Comparison of ENCODE assay signal across 10 cellular contexts in genomic region chr1:181190362-181191035, GRCh38.
DNase-seq lines count a peak whose midpoint lies in the region; ATAC-seq and TF ChIP-seq lines count a peak whose summit lies in the region.
"Had no signal": no experiment of that assay in that cellular context is flagged by ENCODE, and none has a peak within 500 bp of the region (broad histone marks: within the 10 kb centered on the region; RNA-seq: fewer than 3 reads in every experiment).

No MANE protein-coding gene starts in this region.

- H3K27ac ChIP-seq in DND-41 (ENCODE audit: low read length): no peak overlapping the region
- H3K27ac ChIP-seq: epithelial cell of prostate, neutrophil had no signal

- H3K27ac Mint-ChIP-seq in nephron progenitor cell: no peak overlapping the region
- no peak overlapping the region for H3K27ac Mint-ChIP-seq in activated CD4-positive, alpha-beta T cell treated with anti-CD3 and anti-CD28 coated beads, Interleukin-2, amount 10 ng/mL, durations not matched to agents 24 days and 14 days

- TF ChIP-seq EP300 in Ishikawa (IDR thresholded peaks at IDR 0.05; ENCODE audit: borderline replicate concordance): no peak

- peaks cover 3% of the 10 kb centered on the region for H3K27me3 ChIP-seq in DND-41 (ENCODE audit: insufficient read depth, low read length, poor library complexity)

- peak; percentile 56 for TF ChIP-seq RAD21 in Ishikawa (IDR thresholded peaks at IDR 0.05; ENCODE audit: low read depth)

- no peaks in the 10 kb centered on the region for H3K36me3 Mint-ChIP-seq in nephron progenitor cell (ENCODE audit: low read depth)
- no peaks in the 10 kb centered on the region for H3K36me3 Mint-ChIP-seq in activated CD4-positive, alpha-beta T cell treated with anti-CD3 and anti-CD28 coated beads, Interleukin-2, amount 10 ng/mL, durations not matched to agents 24 days and 14 days (ENCODE audit: low read depth)

- H3K9me3 Mint-ChIP-seq in nephron progenitor cell: peaks cover 10% of the 10 kb centered on the region
- no peaks in the 10 kb centered on the region for H3K9me3 Mint-ChIP-seq in activated CD4-positive, alpha-beta T cell treated with anti-CD3 and anti-CD28 coated beads, Interleukin-2, amount 10 ng/mL, durations not matched to agents 24 days and 14 days

- H3K4me2 ChIP-seq in DND-41 (ENCODE audit: insufficient read depth, low read length): no peak overlapping the region

- no peaks in the 10 kb centered on the region for H4K20me1 ChIP-seq in DND-41 (ENCODE audit: insufficient read depth, low read length)

- peak overlapping the region; percentile 77 for H3K4me3 Mint-ChIP-seq in nephron progenitor cell
- no peak overlapping the region for H3K4me3 Mint-ChIP-seq in activated CD4-positive, alpha-beta T cell treated with anti-CD3 and anti-CD28 coated beads, Interleukin-2, amount 10 ng/mL, durations not matched to agents 24 days and 14 days

- TF ChIP-seq CTCF in DND-41 (IDR thresholded peaks at IDR 0.05; ENCODE audit: borderline replicate concordance, extremely low read depth, low read length, poor library complexity, severe bottlenecking) (peak; percentile 6), nephron progenitor cell (IDR thresholded peaks at IDR 0.05) (no peak)

- no peak for DNase-seq in DND-41
- peak; percentile 56 for DNase-seq in cerebellum (ENCODE audit: low spot score)
- DNase-seq in nephron progenitor cell: no peak
- no peak for DNase-seq in HuH-7.5 (ENCODE audit: low spot score)
- DNase-seq in UCSD-AML1 (lab: John Stamatoyannopoulos, UW; ENCODE audit: unreplicated experiment): no peak
- DNase-seq in activated CD4-positive, alpha-beta T cell treated with anti-CD3 and anti-CD28 coated beads, Interleukin-2, amount 10 ng/mL, durations not matched to agents 24 days and 14 days: no peak

- H3K79me2 ChIP-seq in DND-41 (ENCODE audit: insufficient read depth, low read length): no peaks in the 10 kb centered on the region

- intact Hi-C loops in activated CD4-positive, alpha-beta T cell treated with anti-CD3 and anti-CD28 coated beads, Interleukin-2, amount 10 ng/mL, durations not matched to agents 24 days and 14 days (cut with micrococcal nuclease): loop anchor here (1.0 kb wide), 1 partner anchor 235 kb away; no protein-coding TSS in a partner anchor

- H3K9me3 ChIP-seq in DND-41 (ENCODE audit: insufficient read depth, low read length, severe bottlenecking): no peaks in the 10 kb centered on the region
- H3K9me3 ChIP-seq: neutrophil had no signal

- no peak overlapping the region for H3K9ac ChIP-seq in DND-41 (ENCODE audit: low read depth, low read length)

- no peak overlapping the region for H2AFZ ChIP-seq in DND-41 (ENCODE audit: low read depth, low read length)

- H3K4me1 Mint-ChIP-seq in nephron progenitor cell: peaks cover 5% of the 10 kb centered on the region
- peaks cover 2% of the 10 kb centered on the region for H3K4me1 Mint-ChIP-seq in activated CD4-positive, alpha-beta T cell treated with anti-CD3 and anti-CD28 coated beads, Interleukin-2, amount 10 ng/mL, durations not matched to agents 24 days and 14 days

- peaks cover 53% of the 10 kb centered on the region for H3K27me3 Mint-ChIP-seq in nephron progenitor cell (ENCODE audit: low read depth, poor library complexity)
- H3K27me3 Mint-ChIP-seq in activated CD4-positive, alpha-beta T cell treated with anti-CD3 and anti-CD28 coated beads, Interleukin-2, amount 10 ng/mL, durations not matched to agents 24 days and 14 days: peaks cover 22% of the 10 kb centered on the region

- no peaks in the 10 kb centered on the region for H3K36me3 ChIP-seq in DND-41 (ENCODE audit: insufficient read depth, low read length)
- H3K36me3 ChIP-seq: neutrophil had no signal

- no peak for ATAC-seq in DND-41 (ENCODE audit: insufficient read depth, low read depth)
- ATAC-seq in GM19397 (IDR thresholded peaks at IDR 0.05; ENCODE audit: unreplicated experiment): no peak

- no peak overlapping the region for H3K4me3 ChIP-seq in DND-41 (ENCODE audit: low read depth in 1 of 2, low read length in 2 of 2)

- peaks cover 3% of the 10 kb centered on the region; the same call in 1 of the 2 replicates for H3K4me1 ChIP-seq in DND-41 (ENCODE audit: insufficient read depth, low read length)

TF ChIP-seq in Ishikawa, 13 proteins besides CTCF, POLR2A, EP300 and RAD21:
- TF ChIP-seq TAF1 (IDR thresholded peaks at IDR 0.05; ENCODE audit: low read depth) (no peak), ZBTB7A (IDR thresholded peaks at IDR 0.05; ENCODE audit: low read depth) (0 out of 2 replicates have a peak, but pooled peaks have one; percentile 6)
TF ChIP-seq in Ishikawa: peak in this region for 1.
